In the genomic region with DNA sequence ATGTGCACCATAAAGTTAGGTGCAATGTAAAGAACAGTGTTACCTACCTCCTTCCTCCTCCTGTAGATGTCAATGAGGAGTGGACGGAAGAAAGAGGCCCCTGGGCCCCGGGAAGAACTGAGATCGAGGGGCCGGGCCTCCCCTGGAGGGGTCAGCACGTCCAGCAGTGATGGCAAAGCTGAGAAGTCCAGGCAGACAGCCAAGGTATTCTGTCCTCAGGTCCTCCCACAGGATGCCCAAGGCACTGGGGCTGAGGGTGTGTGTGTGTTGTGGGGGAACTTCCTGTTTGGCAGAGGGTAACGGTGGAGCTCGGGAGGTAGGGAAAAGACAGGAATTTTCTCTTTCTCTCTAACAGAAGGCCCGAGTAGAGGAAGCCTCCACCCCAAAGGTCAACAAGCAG, we compare ENCODE assay signal across 10 cellular contexts. TPM values are rescaled to one million over a fixed set of nuclear protein-coding genes. Genes with fewer than 3 reads are reported as not detected.
DNase-seq lines count a peak whose midpoint lies in the region; ATAC-seq and TF ChIP-seq lines count a peak whose summit lies in the region.
"Had no signal": no experiment of that assay in that cellular context is flagged by ENCODE, and none has a peak within 500 bp of the region (broad histone marks: within the 10 kb centered on the region; RNA-seq: fewer than 3 reads in every experiment).

No MANE protein-coding gene starts in this region.

- 35 to 41% methylated on average over 7 to 8 of the region's 8 CpGs for WGBS in lung, 2 donors

- H3K27ac Mint-ChIP-seq in activated naive CD4-positive, alpha-beta T cell treated with anti-CD3 and anti-CD28 coated beads for 36 hours, result peak overlapping the region; percentile 67

- H3K4me3 Mint-ChIP-seq in activated naive CD4-positive, alpha-beta T cell treated with anti-CD3 and anti-CD28 coated beads for 36 hours, result no peak overlapping the region

- H3K4me1 Mint-ChIP-seq in activated naive CD4-positive, alpha-beta T cell treated with anti-CD3 and anti-CD28 coated beads for 36 hours (ENCODE audit: low read depth), result peaks cover 70% of the 10 kb centered on the region

- H3K27me3 ChIP-seq in breast epithelium, result no peaks in the 10 kb centered on the region
- H3K27me3 ChIP-seq in lung (ENCODE audit: control insufficient read depth, insufficient read depth), result no peaks in the 10 kb centered on the region
- no peaks in the 10 kb centered on the region for H3K27me3 ChIP-seq in tibial artery

- CTCF ChIA-PET in activated naive CD4-positive, alpha-beta T cell treated with anti-CD3 and anti-CD28 coated beads for 36 hours (lab: Charles Lee), result interaction anchor here (0.6 to 2.4 kb wide), 4 partner anchors 9 to 470 kb away, joined by 3 to 17 read pairs (median 6); no protein-coding TSS in a partner anchor

- peaks cover 24% of the 10 kb centered on the region for H3K36me3 Mint-ChIP-seq in activated naive CD4-positive, alpha-beta T cell treated with anti-CD3 and anti-CD28 coated beads for 36 hours (ENCODE audit: low read depth)

- intact Hi-C loops in activated naive CD4-positive, alpha-beta T cell treated with anti-CD3 and anti-CD28 coated beads for 36 hours (cut with micrococcal nuclease), result no loop called here
- intact Hi-C loops in breast epithelium (cut with DNase I; ENCODE audit: low total_unique reads), result no loop called here
- intact Hi-C loops in tibial artery (cut with DNase I; ENCODE audit: low total_unique reads), result no loop called here

- H3K9me3 Mint-ChIP-seq in activated naive CD4-positive, alpha-beta T cell treated with anti-CD3 and anti-CD28 coated beads for 36 hours, result no peaks in the 10 kb centered on the region

- no peaks in the 10 kb centered on the region for H3K27me3 Mint-ChIP-seq in activated naive CD4-positive, alpha-beta T cell treated with anti-CD3 and anti-CD28 coated beads for 36 hours (ENCODE audit: low read depth)

- no peaks in the 10 kb centered on the region for H3K36me3 ChIP-seq in breast epithelium
- H3K36me3 ChIP-seq in lung (ENCODE audit: control insufficient read depth in 2 of 2, insufficient read depth in 2 of 2, low read length in 2 of 2), result peaks cover 0 to 24% of the 10 kb centered on the region in 2 donors
- H3K36me3 ChIP-seq in tibial artery, result peaks cover 11 to 37% (median 12%) of the 10 kb centered on the region in 3 donors

- H3K4me1 ChIP-seq in breast epithelium, result peaks cover 8 to 50% of the 10 kb centered on the region in 2 donors
- peaks cover 12 to 16% of the 10 kb centered on the region in 2 donors for H3K4me1 ChIP-seq in lung (ENCODE audit: control insufficient read depth in 2 of 2, insufficient read depth in 2 of 2, low read length in 2 of 2)
- H3K4me1 ChIP-seq in tibial artery, result peaks cover 0 to 82% (median 66%) of the 10 kb centered on the region in 4 donors

- DNase-seq in activated naive CD4-positive, alpha-beta T cell treated with anti-CD3 and anti-CD28 coated beads for 36 hours, result no peak
- no peak for DNase-seq in activated naive CD4-positive, alpha-beta T cell treated with anti-CD3 and anti-CD28 coated beads, Interleukin-2, amount 50 U/mL, for 16 hours
- DNase-seq in breast epithelium (ENCODE audit: low spot score in 2 of 2) (peak in 1 of 2 donors; percentile 67), lung (ENCODE audit: low spot score) (no peak), tibial artery (no peak), NCI-H1436 (lab: John Stamatoyannopoulos, UW) (no peak), OCI-M1 (lab: John Stamatoyannopoulos, UW) (no peak)
- DNase-seq: PC-3 had no signal

- ATAC-seq in lung (ENCODE audit: insufficient read depth, low FRiP score), result no peak
- ATAC-seq in HG02973 (IDR thresholded peaks at IDR 0.05; ENCODE audit: unreplicated experiment), result no peak
- ATAC-seq: PC-3 had no signal

- no peak for TF ChIP-seq POLR2A in breast epithelium (IDR thresholded peaks at IDR 0.05)

- H3K9me3 ChIP-seq in breast epithelium (no peaks in the 10 kb centered on the region), lung (ENCODE audit: control insufficient read depth in 2 of 2, insufficient read depth in 1 of 2, low read length in 1 of 2) (no peaks in the 10 kb centered on the region), tibial artery (no peaks in the 10 kb centered on the region)

- H3K4me3 ChIP-seq in breast epithelium, result peak overlapping the region in 2 of 3 donors; percentile 3 to 9
- H3K4me3 ChIP-seq in lung, result no peak overlapping the region
- no peak overlapping the region for H3K4me3 ChIP-seq in tibial artery

- H3K27ac ChIP-seq in breast epithelium (peak overlapping the region; percentile 81 to 99), lung (ENCODE audit: low read depth in 1 of 2, low read length in 1 of 2) (peak overlapping the region; percentile 7 to 58), tibial artery (peak overlapping the region; percentile 47 to 99)

- TF ChIP-seq CTCF in breast epithelium (IDR thresholded peaks at IDR 0.05) (no peak), lung (IDR thresholded peaks at IDR 0.05; ENCODE audit: control extremely low read depth, extremely low read depth) (no peak), tibial artery (IDR thresholded peaks at IDR 0.05) (no peak)

RNA-seq across cellular contexts. Expression of a gene that starts 6.4 kb away (rescaled TPM):
- 10 to 100 TPM; 20.1 to 22.2 TPM for total RNA-seq in activated naive CD4-positive, alpha-beta T cell treated with anti-CD3 and anti-CD28 coated beads for 36 hours
- total RNA-seq in breast epithelium (10 to 100 TPM; 57.9 to 96.4 (median 59.7) TPM), lung (100 to 1,000 TPM in 1 of 2 donors, 10 to 100 TPM in 1; 72.1 to 113 TPM)
- 10 to 100 TPM; 63.5 to 87.5 TPM for polyA plus RNA-seq in lung

RNA-seq across cellular contexts. Expression of a gene that starts 9.5 kb away (rescaled TPM):
- total RNA-seq in activated naive CD4-positive, alpha-beta T cell treated with anti-CD3 and anti-CD28 coated beads for 36 hours, result not detected
- total RNA-seq in breast epithelium, result not detected
- total RNA-seq in lung, result not detected
- not detected for polyA plus RNA-seq in lung
- total RNA-seq: PC-3 had no signal
- polyA plus RNA-seq: BJ had no signal

RNA-seq across cellular contexts. Expression of a gene that starts 9.7 kb away (rescaled TPM):
- 100 to 1,000 TPM; 242 to 245 TPM for total RNA-seq in activated naive CD4-positive, alpha-beta T cell treated with anti-CD3 and anti-CD28 coated beads for 36 hours
- total RNA-seq in breast epithelium (100 to 1,000 TPM; 515 to 824 (median 547) TPM), lung (100 to 1,000 TPM in 1 of 2 donors, 10 to 100 TPM in 1; 92.9 to 196 TPM)
- polyA plus RNA-seq in lung, result 100 to 1,000 TPM; 370 to 437 TPM

RNA-seq across cellular contexts. Expression of a gene that starts 17.0 kb away (rescaled TPM):
- total RNA-seq in activated naive CD4-positive, alpha-beta T cell treated with anti-CD3 and anti-CD28 coated beads for 36 hours, result 100 to 1,000 TPM; 334 to 348 TPM
- total RNA-seq in breast epithelium (10 to 100 TPM; 14.7 to 28.0 (median 20.3) TPM), lung (100 to 1,000 TPM in 1 of 2 donors, 10 to 100 TPM in 1; 38.2 to 140 TPM)
- polyA plus RNA-seq in lung, result 100 to 1,000 TPM; 201 to 222 TPM

RNA-seq across cellular contexts. Expression of a gene that starts 19.7 kb away (rescaled TPM):
- total RNA-seq in activated naive CD4-positive, alpha-beta T cell treated with anti-CD3 and anti-CD28 coated beads for 36 hours, result 100 to 1,000 TPM; 128 to 131 TPM
- total RNA-seq in breast epithelium, result 10 to 100 TPM in 2 of 3 donors, 1 to 10 TPM in 1; 5.0 to 16.1 (median 11.1) TPM
- 10 to 100 TPM; 14.4 to 41.9 TPM for total RNA-seq in lung
- 10 to 100 TPM; 26.8 to 34.8 TPM for polyA plus RNA-seq in lung

Comparison
In these comparisons a context has a peak if more than half of its experiments do, and no peak if none do; other contexts are left out.
1. H3K27ac ChIP-seq: peak in every context shown above with its lines; median percentile 90 in breast epithelium; 73 in tibial artery; 32 in lung.
2. H3K4me3 ChIP-seq: peak in breast epithelium (2 of 3); none in lung (single experiment) and tibial artery (0 of 2).